8 cellular contexts compared by ENCODE assay signal in genomic region chr5:154967419-154968024, GRCh38. TPM values are rescaled to one million over a fixed set of nuclear protein-coding genes. Genes with fewer than 3 reads are reported as not detected.
DNase-seq lines count a peak whose midpoint lies in the region; ATAC-seq and TF ChIP-seq lines count a peak whose summit lies in the region.

No MANE protein-coding gene starts in this region.

- 66 to 68% methylated on average over 5 of the region's 5 CpGs for WGBS in heart right ventricle, 2 donors

- H3K27me3 ChIP-seq in Peyer's patch = no peaks in the 10 kb centered on the region
- H3K27me3 ChIP-seq in heart right ventricle = no peaks in the 10 kb centered on the region

- H3K4me1 ChIP-seq in Peyer's patch (no peaks in the 10 kb centered on the region), heart right ventricle (peaks cover 0 to 32% (median 14%) of the 10 kb centered on the region in 9 donors)

- ATAC-seq in heart right ventricle = peak in 2 of 8 donors; percentile 31 to 62

- peaks cover 0 to 32% (median 0%) of the 10 kb centered on the region in 3 donors for H3K36me3 ChIP-seq in Peyer's patch
- peaks cover 0 to 51% (median 16%) of the 10 kb centered on the region in 9 donors for H3K36me3 ChIP-seq in heart right ventricle

- H3K27ac ChIP-seq in 22Rv1 = no peak overlapping the region
- no peak overlapping the region for H3K27ac ChIP-seq in Peyer's patch
- peak overlapping the region in 2 of 10 donors; percentile 59 to 76 for H3K27ac ChIP-seq in heart right ventricle

- TF ChIP-seq CTCF in 22Rv1 (IDR thresholded peaks at IDR 0.05) (peak; percentile 72), GM12873 (IDR thresholded peaks at IDR 0.05; ENCODE audit: insufficient read depth, low read depth, low read length, missing control alignments) (peak; percentile 61), Peyer's patch (IDR thresholded peaks at IDR 0.05) (peak in 4 of 6 experiments; percentile 19 to 39 (median 35)), heart right ventricle (IDR thresholded peaks at IDR 0.05) (peak; percentile 18 to 69 (median 54))

- intact Hi-C loops in heart right ventricle (cut with DNase I) = loop anchor here in 1 of 10 donors (5.0 kb wide), 1 partner anchor 170 kb away; no protein-coding TSS in a partner anchor

- DNase-seq in Peyer's patch (no peak), heart right ventricle (peak in 1 of 2 donors; percentile 16), cortex of kidney (lab: John Stamatoyannopoulos, UW) (no peak), kidney glomerular epithelial cell (lab: John Stamatoyannopoulos, UW) (no peak), NCI-H1417 treated with DMSO at 0.1 percent for 48 hours (lab: John Stamatoyannopoulos, UW) (no peak)
- no peak for DNase-seq in activated CD4-positive, alpha-beta T cell treated with anti-CD3 and anti-CD28 coated beads for 4 hours

- H3K4me3 ChIP-seq in Peyer's patch (no peak overlapping the region), heart right ventricle (peak overlapping the region in 2 of 10 donors; percentile 10 to 19)

- H3K9me3 ChIP-seq in Peyer's patch (no peaks in the 10 kb centered on the region), heart right ventricle (no peaks in the 10 kb centered on the region)

- TF ChIP-seq POLR2A in Peyer's patch (IDR thresholded peaks at IDR 0.05) = no peak

RNA-seq across cellular contexts. Expression of gene MRPL22, which starts 26.6 kb away (rescaled TPM):
- total RNA-seq in Peyer's patch (10 to 100 TPM in 2 of 4 donors, 1 to 10 TPM in 2; 5.8 to 40.6 (median 14.0) TPM), heart right ventricle (10 to 100 TPM; 57.1 to 85.3 (median 70.5) TPM)
- 100 to 1,000 TPM; 106 to 109 TPM for polyA plus RNA-seq in heart right ventricle

RNA-seq across cellular contexts. Expression of gene GEMIN5, which starts 29.5 kb away (rescaled TPM):
- total RNA-seq in Peyer's patch = 10 to 100 TPM in 3 of 4 donors, 1 to 10 TPM in 1; 9.1 to 13.3 (median 12.2) TPM
- 10 to 100 TPM; 12.7 to 18.5 (median 16.0) TPM for total RNA-seq in heart right ventricle
- 1 to 10 TPM; 4.1 to 5.3 TPM for polyA plus RNA-seq in heart right ventricle

RNA-seq across cellular contexts. Expression of gene KIF4B, which starts 46.0 kb away (rescaled TPM):
- total RNA-seq in Peyer's patch = not detected
- under 1 TPM in 4 of 10 donors, not detected in 6; 0.05 to 0.11 (median 0.08) TPM for total RNA-seq in heart right ventricle
- polyA plus RNA-seq in heart right ventricle = not detected
